ENCODE assay signal across 23 cellular contexts in the genomic region with DNA sequence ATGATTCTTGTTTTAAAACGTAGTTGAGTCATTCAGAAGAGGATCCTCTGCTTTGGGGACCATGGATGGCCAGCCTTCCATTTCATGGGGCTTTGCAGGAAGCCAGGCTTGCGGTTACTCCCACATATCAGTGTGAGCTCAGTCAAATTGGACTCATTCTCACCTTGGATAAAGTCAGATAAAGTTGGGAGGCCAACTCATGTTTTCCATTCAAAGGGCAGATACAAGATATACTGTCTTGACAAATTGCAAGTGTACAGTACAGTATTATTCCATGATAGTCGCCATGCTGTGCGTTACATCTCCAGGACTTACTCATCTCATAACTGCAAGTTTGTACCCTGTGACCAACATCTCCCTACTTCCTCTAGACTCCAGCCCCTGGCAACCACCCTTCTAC.
"Had no signal": no experiment of that assay in that cellular context is flagged by ENCODE, and none has a peak within 500 bp of the region (broad histone marks: within the 10 kb centered on the region; RNA-seq: fewer than 3 reads in every experiment).

No MANE protein-coding gene starts in this region.

- H3K4me3 ChIP-seq: body of pancreas, esophagus squamous epithelium, heart right ventricle, left ventricle myocardium inferior, SJSA1, spleen, tibial artery had no signal

- H3K9me3 ChIP-seq: body of pancreas, esophagus squamous epithelium, heart right ventricle, left ventricle myocardium inferior, SJSA1, spleen, tibial artery had no signal

- H3K27ac Mint-ChIP-seq: activated CD4-positive, alpha-beta T cell treated with anti-CD3 and anti-CD28 coated beads, Interleukin-2, amount 10 ng/mL, durations not matched to agents 7 days and 5 days; activated naive CD8-positive, alpha-beta T cell treated with anti-CD3 and anti-CD28 coated beads, Interleukin-2, amount 10 ng/mL, durations not matched to agents 7 days and 5 days; effector memory CD8-positive, alpha-beta T cell; immature natural killer cell; nephron; stimulated activated naive B cell treated with anti-CD40 and anti-IgM and Interleukin-4, amounts not matched to agents 10 μg/mL and 1 μg/mL and 100 μg/mL, for 72 hours; T-helper 1 cell treated with Interleukin-12 subunit alpha and Interleukin-12 subunit beta and Interleukin-4 antibody, amounts not matched to agents 30 μg/mL and 1 μg/mL, for 36 hours had no signal

- H3K36me3 ChIP-seq: esophagus squamous epithelium, heart right ventricle, left ventricle myocardium inferior, SJSA1, tibial artery had no signal

- H3K4me1 ChIP-seq: body of pancreas, esophagus squamous epithelium, heart right ventricle, left ventricle myocardium inferior, SJSA1, tibial artery had no signal

- H3K9me3 Mint-ChIP-seq: activated CD4-positive, alpha-beta T cell treated with anti-CD3 and anti-CD28 coated beads, Interleukin-2, amount 10 ng/mL, durations not matched to agents 7 days and 5 days; activated naive CD8-positive, alpha-beta T cell treated with anti-CD3 and anti-CD28 coated beads, Interleukin-2, amount 10 ng/mL, durations not matched to agents 7 days and 5 days; activated T-cell treated with anti-CD3 and anti-CD28 coated beads, Interleukin-2, amount 50 U/mL, for 4 hours; effector memory CD8-positive, alpha-beta T cell; immature natural killer cell; nephron; T-helper 1 cell treated with Interleukin-12 subunit alpha and Interleukin-12 subunit beta and Interleukin-4 antibody, amounts not matched to agents 30 μg/mL and 1 μg/mL, for 36 hours had no signal

- H3K27ac ChIP-seq: body of pancreas, esophagus squamous epithelium, heart right ventricle, left ventricle myocardium inferior, SJSA1, spleen, tibial artery had no signal

- H3K27me3 ChIP-seq: body of pancreas, esophagus squamous epithelium, heart right ventricle, spleen, tibial artery had no signal

- H3K27me3 Mint-ChIP-seq: activated CD4-positive, alpha-beta T cell treated with anti-CD3 and anti-CD28 coated beads, Interleukin-2, amount 10 ng/mL, durations not matched to agents 7 days and 5 days; activated naive CD8-positive, alpha-beta T cell treated with anti-CD3 and anti-CD28 coated beads, Interleukin-2, amount 10 ng/mL, durations not matched to agents 7 days and 5 days; effector memory CD8-positive, alpha-beta T cell had no signal

- ATAC-seq: body of pancreas; effector memory CD8-positive, alpha-beta T cell; heart right ventricle; sciatic nerve had no signal

- H3K4me3 Mint-ChIP-seq: activated CD4-positive, alpha-beta T cell treated with anti-CD3 and anti-CD28 coated beads, Interleukin-2, amount 10 ng/mL, durations not matched to agents 7 days and 5 days; activated naive CD8-positive, alpha-beta T cell treated with anti-CD3 and anti-CD28 coated beads, Interleukin-2, amount 10 ng/mL, durations not matched to agents 7 days and 5 days; activated T-cell treated with anti-CD3 and anti-CD28 coated beads, Interleukin-2, amount 50 U/mL, for 4 hours; effector memory CD8-positive, alpha-beta T cell; immature natural killer cell; nephron; stimulated activated naive B cell treated with anti-CD40 and anti-IgM and Interleukin-4, amounts not matched to agents 10 μg/mL and 1 μg/mL and 100 μg/mL, for 72 hours; T-helper 1 cell treated with Interleukin-12 subunit alpha and Interleukin-12 subunit beta and Interleukin-4 antibody, amounts not matched to agents 30 μg/mL and 1 μg/mL, for 36 hours had no signal

- FAIRE-seq: urothelium cell line had no signal

- DNase-seq: activated CD4-positive, alpha-beta T cell treated with anti-CD3 and anti-CD28 coated beads, Interleukin-2, amount 10 ng/mL, durations not matched to agents 7 days and 5 days; activated gamma-delta T cell treated with Interleukin-2 at 50 U/mL for 16 hours; activated naive CD8-positive, alpha-beta T cell treated with anti-CD3 and anti-CD28 coated beads, Interleukin-2, amount 10 ng/mL, durations not matched to agents 7 days and 5 days; activated T-cell treated with anti-CD3 and anti-CD28 coated beads, Interleukin-2, amount 50 U/mL, for 4 hours; body of pancreas; effector memory CD8-positive, alpha-beta T cell; esophagus squamous epithelium; heart right ventricle; immature natural killer cell; kidney glomerular epithelial cell; left ventricle myocardium inferior; mammary epithelial cell; midbrain; spleen; stimulated activated CD4-positive, alpha-beta T cell treated with anti-CD3 and anti-CD28 coated beads, Interleukin-2, amount 100 ng/mL, for 48 hours; stimulated activated naive B cell treated with anti-CD40 and anti-IgM and Interleukin-4, amounts not matched to agents 10 μg/mL and 1 μg/mL and 100 μg/mL, for 72 hours; substantia nigra; tibial artery had no signal
